In the genomic region with DNA sequence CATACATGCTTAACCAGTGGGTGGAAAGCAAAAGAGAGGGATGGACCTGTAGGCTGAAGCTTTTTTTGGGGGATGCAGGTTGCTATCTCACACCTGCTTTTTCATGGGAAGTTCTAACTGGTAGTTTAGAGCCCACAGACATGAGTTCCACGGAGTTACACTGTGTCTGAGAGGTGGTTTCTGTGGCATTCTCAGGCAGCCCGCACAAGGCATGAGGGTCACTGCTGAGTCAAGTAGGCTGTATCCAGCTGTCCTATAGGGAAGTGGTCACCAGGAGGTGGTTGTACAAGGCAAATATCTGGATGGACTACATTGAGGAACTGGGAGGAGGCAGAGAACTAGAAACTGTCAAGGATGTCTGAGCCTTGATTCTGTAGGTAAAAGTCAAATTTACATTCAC, we compare ENCODE assay signal across 27 cellular contexts.
"Had no signal": no experiment of that assay in that cellular context is flagged by ENCODE, and none has a peak within 500 bp of the region (broad histone marks: within the 10 kb centered on the region; RNA-seq: fewer than 3 reads in every experiment).

No MANE protein-coding gene starts in this region.

- H3K4me3 ChIP-seq: left lung, lower lobe of right lung, neural progenitor cell, right atrium auricular region, right lobe of liver, skin epidermis, spleen, tibial nerve, uterus had no signal

- H3K9me3 ChIP-seq: lower lobe of right lung, neutrophil, right lobe of liver, tibial nerve, uterus had no signal

- H3K4me3 Mint-ChIP-seq: immature natural killer cell; naive B cell; natural killer cell; nephron progenitor cell; neural progenitor cell; stimulated activated effector memory CD8-positive, alpha-beta T cell treated with anti-CD3 and anti-CD28 coated beads, Interleukin-12 subunit alpha, Interleukin-12 subunit beta, amount 100 ng/mL, for 72 hours; stimulated activated naive CD8-positive, alpha-beta T cell treated with anti-CD3 and anti-CD28 coated beads, Interleukin-15, amount 100 ng/mL, for 72 hours; type B pancreatic cell had no signal

- H3K4me2 ChIP-seq: neural progenitor cell had no signal

- H3K27me3 ChIP-seq: left lung, neural progenitor cell, neutrophil, right atrium auricular region, right lobe of liver, spleen, tibial nerve, uterus had no signal

- ATAC-seq: left colon; left lung; lower lobe of right lung; natural killer cell; right lobe of liver; stimulated activated effector memory CD8-positive, alpha-beta T cell treated with anti-CD3 and anti-CD28 coated beads, Interleukin-12 subunit alpha, Interleukin-12 subunit beta, amount 100 ng/mL, for 72 hours; stimulated activated naive CD8-positive, alpha-beta T cell treated with anti-CD3 and anti-CD28 coated beads, Interleukin-15, amount 100 ng/mL, for 72 hours had no signal

- H3K36me3 ChIP-seq: left lung, lower lobe of right lung, neural progenitor cell, neutrophil, right atrium auricular region, right lobe of liver, spleen, tibial nerve, uterus had no signal

- H3K4me1 ChIP-seq: left lung, lower lobe of right lung, neural progenitor cell, parathyroid adenoma, right atrium auricular region, right lobe of liver, spleen, tibial nerve, uterus had no signal

- H3K9me3 Mint-ChIP-seq: nephron progenitor cell, neural progenitor cell had no signal

- H3K27ac ChIP-seq: left lung, lower lobe of right lung, neural progenitor cell, neutrophil, parathyroid adenoma, right atrium auricular region, right lobe of liver, skin epidermis, spleen, tibial nerve, uterus had no signal

- H2AFZ ChIP-seq: neural progenitor cell, parathyroid adenoma had no signal

- H3K27ac Mint-ChIP-seq: immature natural killer cell; naive B cell; natural killer cell; nephron progenitor cell; neural progenitor cell; stimulated activated effector memory CD8-positive, alpha-beta T cell treated with anti-CD3 and anti-CD28 coated beads, Interleukin-12 subunit alpha, Interleukin-12 subunit beta, amount 100 ng/mL, for 72 hours; stimulated activated naive CD8-positive, alpha-beta T cell treated with anti-CD3 and anti-CD28 coated beads, Interleukin-15, amount 100 ng/mL, for 72 hours; type B pancreatic cell had no signal

- H3K79me2 ChIP-seq: parathyroid adenoma had no signal

- H3K36me3 Mint-ChIP-seq: naive B cell; natural killer cell; neural progenitor cell; stimulated activated effector memory CD8-positive, alpha-beta T cell treated with anti-CD3 and anti-CD28 coated beads, Interleukin-12 subunit alpha, Interleukin-12 subunit beta, amount 100 ng/mL, for 72 hours; type B pancreatic cell had no signal

- H3K9ac ChIP-seq: neural progenitor cell, parathyroid adenoma had no signal

- H3K4me1 Mint-ChIP-seq: immature natural killer cell; naive B cell; natural killer cell; nephron progenitor cell; neural progenitor cell; stimulated activated effector memory CD8-positive, alpha-beta T cell treated with anti-CD3 and anti-CD28 coated beads, Interleukin-12 subunit alpha, Interleukin-12 subunit beta, amount 100 ng/mL, for 72 hours; stimulated activated naive CD8-positive, alpha-beta T cell treated with anti-CD3 and anti-CD28 coated beads, Interleukin-15, amount 100 ng/mL, for 72 hours had no signal

- H3K27me3 Mint-ChIP-seq: naive B cell; stimulated activated naive CD8-positive, alpha-beta T cell treated with anti-CD3 and anti-CD28 coated beads, Interleukin-15, amount 100 ng/mL, for 72 hours had no signal

- DNase-seq: hypothalamus; immature natural killer cell; kidney; left colon; left lung; lower lobe of right lung; mammary epithelial cell; mesenchymal stem cell; naive B cell; natural killer cell; nephron progenitor cell; occipital lobe; right lobe of liver; spleen; stimulated activated CD4-positive, alpha-beta T cell treated with anti-CD3 and anti-CD28 coated beads, Interleukin-4, amount 100 ng/mL, for 24 hours; stimulated activated naive CD4-positive, alpha-beta T cell treated with Interleukin-2 at 50 U/mL for 16 hours; stimulated activated naive CD8-positive, alpha-beta T cell treated with anti-CD3 and anti-CD28 coated beads, Interleukin-15, amount 100 ng/mL, for 72 hours; substantia nigra; uterus had no signal
